ENCODE assay signal across 8 cellular contexts in the genomic region with DNA sequence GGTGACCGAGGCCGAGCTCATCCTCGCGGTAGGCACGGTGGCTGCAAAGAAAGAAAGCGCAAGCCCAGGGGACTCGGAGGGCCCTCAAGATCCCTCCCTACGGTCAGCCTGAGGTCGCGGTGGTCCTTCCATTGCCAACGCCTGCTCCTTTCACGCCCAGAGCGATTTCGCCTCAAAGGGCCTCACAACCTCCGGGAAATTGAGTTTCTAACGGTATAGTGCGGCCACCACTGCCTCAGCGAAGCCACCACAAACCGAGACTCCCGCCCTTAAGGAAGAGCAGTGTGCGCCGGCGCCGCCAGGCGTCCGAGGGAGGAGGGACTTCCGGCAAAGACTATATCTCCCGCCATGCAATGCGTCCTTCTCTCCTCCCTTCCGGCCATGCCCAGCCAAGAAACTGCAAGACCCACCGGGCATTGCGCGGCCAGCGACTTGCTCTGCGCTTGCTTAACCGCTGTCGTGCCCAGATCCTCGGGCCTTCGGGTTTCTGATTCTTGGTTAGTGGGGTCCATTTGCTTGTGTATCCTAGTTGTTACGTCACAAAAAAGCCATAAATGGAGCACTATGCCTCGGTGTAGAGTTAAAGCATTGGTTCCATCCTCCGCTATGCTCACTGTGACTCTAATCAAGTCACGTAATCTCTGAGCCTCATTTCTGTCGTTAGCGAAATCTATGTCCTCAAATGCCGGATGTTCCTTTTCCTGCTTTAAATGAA. TPM values are rescaled to one million over a fixed set of nuclear protein-coding genes. Genes with fewer than 3 reads are reported as not detected.
DNase-seq lines count a peak whose midpoint lies in the region; ATAC-seq, FAIRE-seq and TF ChIP-seq lines count a peak whose summit lies in the region.

A gene with protein sequence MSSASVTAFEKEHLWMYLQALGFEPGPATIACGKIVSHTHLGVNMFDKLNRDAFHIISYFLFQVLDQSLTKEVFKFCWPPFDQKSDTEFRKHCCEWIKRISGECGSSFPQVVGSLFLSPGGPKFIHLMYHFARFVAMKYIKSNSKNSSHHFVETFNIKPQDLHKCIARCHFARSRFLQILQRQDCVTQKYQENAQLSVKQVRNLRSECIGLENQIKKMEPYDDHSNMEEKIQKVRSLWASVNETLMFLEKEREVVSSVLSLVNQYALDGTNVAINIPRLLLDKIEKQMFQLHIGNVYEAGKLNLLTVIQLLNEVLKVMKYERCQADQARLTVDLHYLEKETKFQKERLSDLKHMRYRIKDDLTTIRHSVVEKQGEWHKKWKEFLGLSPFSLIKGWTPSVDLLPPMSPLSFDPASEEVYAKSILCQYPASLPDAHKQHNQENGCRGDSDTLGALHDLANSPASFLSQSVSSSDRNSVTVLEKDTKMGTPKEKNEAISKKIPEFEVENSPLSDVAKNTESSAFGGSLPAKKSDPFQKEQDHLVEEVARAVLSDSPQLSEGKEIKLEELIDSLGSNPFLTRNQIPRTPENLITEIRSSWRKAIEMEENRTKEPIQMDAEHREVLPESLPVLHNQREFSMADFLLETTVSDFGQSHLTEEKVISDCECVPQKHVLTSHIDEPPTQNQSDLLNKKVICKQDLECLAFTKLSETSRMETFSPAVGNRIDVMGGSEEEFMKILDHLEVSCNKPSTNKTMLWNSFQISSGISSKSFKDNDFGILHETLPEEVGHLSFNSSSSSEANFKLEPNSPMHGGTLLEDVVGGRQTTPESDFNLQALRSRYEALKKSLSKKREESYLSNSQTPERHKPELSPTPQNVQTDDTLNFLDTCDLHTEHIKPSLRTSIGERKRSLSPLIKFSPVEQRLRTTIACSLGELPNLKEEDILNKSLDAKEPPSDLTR (minus strand): TSS at position 274 of the 715 bp plus-strand sequence. CDS start 253 bp downstream, at position 21.

- FAIRE-seq in bronchial epithelial cell (lab: Jason Lieb, UNC) = peak; percentile 72

- H3K9ac ChIP-seq in iPS-20b (ENCODE audit: low read depth, low read length) = peak within 1 kb of the TSS; percentile 96

- H3K4me3 ChIP-seq in WI38 (ENCODE audit: low read depth, low read length) (peak within 1 kb of the TSS; percentile 87), bronchial epithelial cell (ENCODE audit: low read depth, low read length) (peak within 1 kb of the TSS; percentile 68), iPS-20b (ENCODE audit: low read length) (peak within 1 kb of the TSS; percentile 99), skin epidermis (peak within 1 kb of the TSS; percentile 70 to 94 (median 79))

- H3K9me3 ChIP-seq in iPS-20b (ENCODE audit: insufficient read depth, low read depth, low read length) = no peaks in the 10 kb centered on the region

- DNase-seq in AG08396 (ENCODE audit: low spot score) (peak; percentile 94), NCI-H2227 treated with DMSO at 0.1 percent for 48 hours (lab: John Stamatoyannopoulos, UW) (peak; percentile 92), bronchial epithelial cell (ENCODE audit: low read depth) (peak; percentile 94)

- H3K27me3 ChIP-seq in bronchial epithelial cell (ENCODE audit: control insufficient read depth, insufficient read depth, low read length) (no peaks in the 10 kb centered on the region), iPS-20b (ENCODE audit: insufficient read depth, low read length) (no peaks in the 10 kb centered on the region)

- H3K36me3 ChIP-seq in bronchial epithelial cell (ENCODE audit: control insufficient read depth, insufficient read depth, low read length) (peaks cover 1% of the 10 kb centered on the region), iPS-20b (ENCODE audit: insufficient read depth, low read depth, low read length) (peaks cover 22% of the 10 kb centered on the region)

- ATAC-seq in GM18907 (IDR thresholded peaks at IDR 0.05; ENCODE audit: unreplicated experiment) = peak; percentile 99
- peak; percentile 99 for ATAC-seq in HG03159 (IDR thresholded peaks at IDR 0.05; ENCODE audit: unreplicated experiment)

- H3K4me1 ChIP-seq in iPS-20b (ENCODE audit: insufficient read depth, low read length) = no peaks in the 10 kb centered on the region

- H3K27ac ChIP-seq in iPS-20b (ENCODE audit: low read length) (peak within 1 kb of the TSS; percentile 82), skin epidermis (peak within 1 kb of the TSS in 20 of 21 experiments; percentile 75 to 93 (median 86))

- TF ChIP-seq CTCF in WI38 (IDR thresholded peaks at IDR 0.05; ENCODE audit: low read depth, low read length) = peak; percentile 58
- TF ChIP-seq CTCF in bronchial epithelial cell (IDR thresholded peaks at IDR 0.05; ENCODE audit: insufficient read depth, low read length, severe bottlenecking) = peak; percentile 64

RNA-seq across cellular contexts. Expression of the gene that starts here (rescaled TPM):
- total RNA-seq in bronchial epithelial cell = 11.1 and 12.9 TPM in 2 replicates

Comparison
In these comparisons a context has a peak if more than half of its experiments do, and no peak if none do; other contexts are left out.
1. Peak in every context shown above with its lines: DNase-seq, ATAC-seq, H3K4me3 ChIP-seq and H3K27ac ChIP-seq.